Comparison of ENCODE assay signal across 18 cellular contexts in the genomic region with DNA sequence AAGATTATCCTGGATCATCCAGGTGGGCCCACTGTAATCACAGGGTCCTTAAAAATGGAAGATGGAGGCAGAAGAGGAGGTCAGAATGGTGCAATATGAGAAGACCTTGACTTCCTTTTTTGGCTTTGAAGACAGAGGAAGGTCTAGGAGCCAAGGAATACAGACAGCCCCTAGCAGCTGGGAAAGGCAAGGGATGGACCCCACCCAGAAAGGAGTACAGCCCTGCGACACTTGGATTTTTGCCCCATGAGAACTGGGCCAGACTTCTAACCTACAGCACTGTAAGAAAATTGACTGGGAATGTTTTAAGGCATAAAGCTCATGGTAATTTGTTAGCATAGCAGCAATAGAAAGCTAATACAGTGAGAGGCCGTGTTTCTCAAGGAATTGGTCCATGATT.
DNase-seq lines count a peak whose midpoint lies in the region; ATAC-seq and TF ChIP-seq lines count a peak whose summit lies in the region.
"Had no signal": no experiment of that assay in that cellular context is flagged by ENCODE, and none has a peak within 500 bp of the region (broad histone marks: within the 10 kb centered on the region; RNA-seq: fewer than 3 reads in every experiment).

No MANE protein-coding gene starts in this region.

- peak overlapping the region; percentile 52 to 87 (median 76) for H3K27ac Mint-ChIP-seq in brain
- H3K27ac Mint-ChIP-seq in nephron, result peak overlapping the region; percentile 15 to 67 (median 29)

- no peak for ATAC-seq in activated T-cell treated with anti-CD3 and anti-CD28 coated beads, Interleukin-2, amount 50 U/mL, for 4 hours
- no peak for ATAC-seq in foreskin keratinocyte
- no peak for ATAC-seq in HG02840 (IDR thresholded peaks at IDR 0.05; ENCODE audit: low FRiP score, unreplicated experiment)
- ATAC-seq: HepG2 had no signal

- H3K4me2 ChIP-seq in BLaER1, result peak overlapping the region; percentile 87; the same call in 1 of the 2 replicates
- peak overlapping the region in 6 of 11 experiments; percentile 8 to 93 (median 84); a peak in 8 of 22 replicates for H3K4me2 ChIP-seq in BLaER1 treated with 17β-estradiol and CSF1 and Interleukin-3, amounts not matched to agents 10 nM and 100 nM

- H3K4me1 ChIP-seq in BLaER1 (peaks cover 57% of the 10 kb centered on the region), foreskin keratinocyte (no peaks in the 10 kb centered on the region)
- H3K4me1 ChIP-seq in BLaER1 treated with 17β-estradiol and CSF1 and Interleukin-3, amounts not matched to agents 10 nM and 100 nM, result peaks cover 18 to 59% (median 46%) of the 10 kb centered on the region in 10 experiments

- H3K4me3 Mint-ChIP-seq in brain (no peak overlapping the region), nephron (no peak overlapping the region)
- no peak overlapping the region for H3K4me3 Mint-ChIP-seq in activated T-cell treated with anti-CD3 and anti-CD28 coated beads, Interleukin-2, amount 50 U/mL, for 4 hours
- H3K4me3 Mint-ChIP-seq: CD14-positive monocyte; CD4-positive, alpha-beta memory T cell; H9; IgD-negative memory B cell had no signal

- H3K4me1 Mint-ChIP-seq in brain, result peaks cover 54% of the 10 kb centered on the region
- H3K4me1 Mint-ChIP-seq in nephron, result peaks cover 32% of the 10 kb centered on the region
- peaks cover 5% of the 10 kb centered on the region for H3K4me1 Mint-ChIP-seq in activated T-cell treated with anti-CD3 and anti-CD28 coated beads, Interleukin-2, amount 50 U/mL, for 4 hours (ENCODE audit: low read depth)
- H3K4me1 Mint-ChIP-seq: CD14-positive monocyte had no signal

- no peak for DNase-seq in activated T-cell treated with anti-CD3 and anti-CD28 coated beads, Interleukin-2, amount 50 U/mL, for 4 hours
- DNase-seq in foreskin keratinocyte, result no peak
- no peak for DNase-seq in GM13977 (ENCODE audit: low spot score)
- DNase-seq: ACHN; BE2C; CD4-positive, alpha-beta memory T cell; DMS153; DMS79; GDM1; H9 had no signal

- H3K9ac ChIP-seq in BLaER1, result no peak overlapping the region
- no peak overlapping the region for H3K9ac ChIP-seq in BLaER1 treated with 17β-estradiol and CSF1 and Interleukin-3, amounts not matched to agents 10 nM and 100 nM

- H3K27ac ChIP-seq in BLaER1, result no peak overlapping the region
- no peak overlapping the region for H3K27ac ChIP-seq in BLaER1 treated with 17β-estradiol and CSF1 and Interleukin-3, amounts not matched to agents 10 nM and 100 nM
- H3K27ac ChIP-seq in foreskin keratinocyte, result no peak overlapping the region

- 0 out of 2 replicates have a peak, but pooled peaks cover 10% of the 10 kb centered on the region for H4K20me1 ChIP-seq in BLaER1
- peaks cover 0 to 41% (median 16%) of the 10 kb centered on the region in 11 experiments; a peak in 12 of 22 replicates for H4K20me1 ChIP-seq in BLaER1 treated with 17β-estradiol and CSF1 and Interleukin-3, amounts not matched to agents 10 nM and 100 nM

- peaks cover 3% of the 10 kb centered on the region for H3K27me3 Mint-ChIP-seq in brain
- H3K27me3 Mint-ChIP-seq in nephron (ENCODE audit: low read depth), result no peaks in the 10 kb centered on the region
- no peaks in the 10 kb centered on the region for H3K27me3 Mint-ChIP-seq in activated T-cell treated with anti-CD3 and anti-CD28 coated beads, Interleukin-2, amount 50 U/mL, for 4 hours (ENCODE audit: low read depth)
- H3K27me3 Mint-ChIP-seq: CD4-positive, alpha-beta memory T cell; IgD-negative memory B cell had no signal

- H3K36me3 ChIP-seq in BLaER1, result peaks cover 29% of the 10 kb centered on the region; the same call in 1 of the 2 replicates
- peaks cover 7 to 37% (median 14%) of the 10 kb centered on the region in 11 experiments; a peak in 15 of 22 replicates for H3K36me3 ChIP-seq in BLaER1 treated with 17β-estradiol and CSF1 and Interleukin-3, amounts not matched to agents 10 nM and 100 nM
- H3K36me3 ChIP-seq: BE2C had no signal

- H3K9me3 Mint-ChIP-seq in brain, result no peaks in the 10 kb centered on the region
- H3K9me3 Mint-ChIP-seq in nephron, result no peaks in the 10 kb centered on the region
- H3K9me3 Mint-ChIP-seq in activated T-cell treated with anti-CD3 and anti-CD28 coated beads, Interleukin-2, amount 50 U/mL, for 4 hours, result no peaks in the 10 kb centered on the region
- H3K9me3 Mint-ChIP-seq: H9 had no signal

- no peak overlapping the region for H3K4me3 ChIP-seq in BLaER1
- H3K4me3 ChIP-seq in BLaER1 treated with 17β-estradiol and CSF1 and Interleukin-3, amounts not matched to agents 10 nM and 100 nM, result no peak overlapping the region

- TF ChIP-seq CTCF in brain (conservative IDR thresholded peaks at IDR 0.05) (no peak), nephron (IDR thresholded peaks at IDR 0.05; ENCODE audit: unreplicated experiment in 3 of 3) (no peak), foreskin keratinocyte (conservative IDR thresholded peaks at IDR 0.05) (no peak), GM13977 (IDR thresholded peaks at IDR 0.05; ENCODE audit: extremely low read depth, insufficient read depth, missing control alignments) (no peak)

- no peaks in the 10 kb centered on the region for H3K27me3 ChIP-seq in BLaER1
- no peaks in the 10 kb centered on the region for H3K27me3 ChIP-seq in BLaER1 treated with 17β-estradiol and CSF1 and Interleukin-3, amounts not matched to agents 10 nM and 100 nM
- H3K27me3 ChIP-seq in foreskin keratinocyte, result no peaks in the 10 kb centered on the region
- H3K27me3 ChIP-seq: BE2C had no signal

- no peaks in the 10 kb centered on the region for H3K9me3 ChIP-seq in BLaER1
- H3K9me3 ChIP-seq in BLaER1 treated with 17β-estradiol and CSF1 and Interleukin-3, amounts not matched to agents 10 nM and 100 nM (replicated peaks in 1 of 11), result no peaks in the 10 kb centered on the region
- H3K9me3 ChIP-seq: BE2C had no signal

- H3K36me3 Mint-ChIP-seq in brain (peaks cover 15% of the 10 kb centered on the region), nephron (ENCODE audit: low read depth) (peaks cover 28% of the 10 kb centered on the region)
- peaks cover 17% of the 10 kb centered on the region for H3K36me3 Mint-ChIP-seq in activated T-cell treated with anti-CD3 and anti-CD28 coated beads, Interleukin-2, amount 50 U/mL, for 4 hours (ENCODE audit: insufficient read depth)

- in situ Hi-C loops in GM13977 (cut with MboI; ENCODE audit: low pct_unique_long_range_greater_than_20kb, low sequenced_read_pairs, unreplicated experiment), result no loop called here
